In the genomic region with DNA sequence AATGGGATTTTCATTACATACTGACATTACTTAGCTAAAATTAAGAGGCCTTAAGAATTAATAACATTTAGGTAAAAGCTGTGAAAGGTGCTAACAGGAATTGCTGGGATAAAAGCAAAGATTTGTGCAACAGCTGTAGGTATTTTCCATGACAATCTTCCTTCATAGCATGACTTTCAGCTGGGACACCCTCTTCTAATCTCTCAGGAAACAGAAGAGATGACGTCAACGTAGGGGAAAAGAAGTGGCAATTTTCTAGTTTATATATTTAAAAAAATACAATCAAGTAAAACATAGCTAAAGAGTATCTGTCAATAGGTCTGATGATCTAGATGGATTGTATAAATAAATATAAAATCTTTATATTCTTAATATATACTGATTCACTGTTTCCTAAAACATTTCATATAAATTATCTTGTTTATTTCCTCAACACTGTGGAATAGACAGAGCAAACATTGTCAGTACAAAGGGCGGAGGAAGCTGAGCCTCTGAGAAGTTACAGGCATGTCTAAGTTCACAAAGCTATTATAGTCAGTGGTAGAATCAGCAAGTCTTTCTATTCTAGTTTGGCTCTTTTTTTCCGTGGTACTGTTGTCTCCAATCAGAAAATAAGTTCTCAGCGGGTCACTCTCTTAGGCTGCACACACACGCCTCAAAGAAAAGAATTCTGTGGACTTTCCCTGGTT, we compare ENCODE assay signal across 18 cellular contexts.
"Had no signal": no experiment of that assay in that cellular context is flagged by ENCODE, and none has a peak within 500 bp of the region (broad histone marks: within the 10 kb centered on the region; RNA-seq: fewer than 3 reads in every experiment).

No MANE protein-coding gene starts in this region.

- H3K9me3 ChIP-seq: body of pancreas, esophagus squamous epithelium, heart right ventricle, left ventricle myocardium inferior, pancreas had no signal

- H3K4me1 ChIP-seq: body of pancreas, left ventricle myocardium inferior, pancreas had no signal

- H3K9me3 Mint-ChIP-seq: activated naive CD4-positive, alpha-beta T cell treated with anti-CD3 and anti-CD28 coated beads, Interleukin-2, amount 50 U/mL, for 24 hours; stimulated activated effector memory CD8-positive, alpha-beta T cell treated with anti-CD3 and anti-CD28 coated beads, Interleukin-12 subunit alpha, Interleukin-12 subunit beta, amount 100 ng/mL, for 72 hours; type B pancreatic cell had no signal

- H3K36me3 ChIP-seq: esophagus squamous epithelium, heart right ventricle, left ventricle myocardium inferior, pancreas had no signal

- DNase-seq: activated CD4-positive, alpha-beta T cell treated with anti-CD3 and anti-CD28 coated beads, Interleukin-2, amount 50 U/mL, for 4 hours; activated effector memory CD4-positive, alpha-beta T cell treated with Interleukin-2 at 50 U/mL for 16 hours; activated T-cell treated with anti-CD3 and anti-CD28 coated beads, Interleukin-2, amount 50 U/mL, for 1 hour; body of pancreas; dorsolateral prefrontal cortex; esophagus squamous epithelium; foreskin melanocyte; heart right ventricle; left ventricle myocardium inferior; mesendoderm; pancreas; T-helper 2 cell had no signal

- H3K27ac ChIP-seq: body of pancreas, dorsolateral prefrontal cortex, heart right ventricle, left ventricle myocardium inferior, pancreas had no signal

- H3K36me3 Mint-ChIP-seq: activated naive CD4-positive, alpha-beta T cell treated with anti-CD3 and anti-CD28 coated beads, Interleukin-2, amount 50 U/mL, for 24 hours; stimulated activated effector memory CD8-positive, alpha-beta T cell treated with anti-CD3 and anti-CD28 coated beads, Interleukin-12 subunit alpha, Interleukin-12 subunit beta, amount 100 ng/mL, for 72 hours; type B pancreatic cell had no signal

- ATAC-seq: activated CD4-positive, CD25-positive, alpha-beta regulatory T cell treated with anti-CD3 and anti-CD28 coated beads, Interleukin-2, amount 50 U/mL, for 24 hours; body of pancreas; stimulated activated effector memory CD8-positive, alpha-beta T cell treated with anti-CD3 and anti-CD28 coated beads, Interleukin-12 subunit alpha, Interleukin-12 subunit beta, amount 100 ng/mL, for 72 hours had no signal

- H3K4me3 Mint-ChIP-seq: activated naive CD4-positive, alpha-beta T cell treated with anti-CD3 and anti-CD28 coated beads, Interleukin-2, amount 50 U/mL, for 24 hours; neural crest cell; stimulated activated effector memory CD8-positive, alpha-beta T cell treated with anti-CD3 and anti-CD28 coated beads, Interleukin-12 subunit alpha, Interleukin-12 subunit beta, amount 100 ng/mL, for 72 hours; type B pancreatic cell had no signal

- H3K27me3 ChIP-seq: body of pancreas, heart right ventricle, pancreas had no signal

- H3K27ac Mint-ChIP-seq: activated naive CD4-positive, alpha-beta T cell treated with anti-CD3 and anti-CD28 coated beads, Interleukin-2, amount 50 U/mL, for 24 hours; stimulated activated effector memory CD8-positive, alpha-beta T cell treated with anti-CD3 and anti-CD28 coated beads, Interleukin-12 subunit alpha, Interleukin-12 subunit beta, amount 100 ng/mL, for 72 hours; type B pancreatic cell had no signal

- H3K4me3 ChIP-seq: body of pancreas, dorsolateral prefrontal cortex, esophagus squamous epithelium, heart right ventricle, left ventricle myocardium inferior, pancreas, skin epidermis had no signal

- H3K4me1 Mint-ChIP-seq: activated naive CD4-positive, alpha-beta T cell treated with anti-CD3 and anti-CD28 coated beads, Interleukin-2, amount 50 U/mL, for 24 hours; stimulated activated effector memory CD8-positive, alpha-beta T cell treated with anti-CD3 and anti-CD28 coated beads, Interleukin-12 subunit alpha, Interleukin-12 subunit beta, amount 100 ng/mL, for 72 hours had no signal

- H3K27me3 Mint-ChIP-seq: type B pancreatic cell had no signal
